20 cellular contexts compared by ENCODE assay signal in the genomic region with DNA sequence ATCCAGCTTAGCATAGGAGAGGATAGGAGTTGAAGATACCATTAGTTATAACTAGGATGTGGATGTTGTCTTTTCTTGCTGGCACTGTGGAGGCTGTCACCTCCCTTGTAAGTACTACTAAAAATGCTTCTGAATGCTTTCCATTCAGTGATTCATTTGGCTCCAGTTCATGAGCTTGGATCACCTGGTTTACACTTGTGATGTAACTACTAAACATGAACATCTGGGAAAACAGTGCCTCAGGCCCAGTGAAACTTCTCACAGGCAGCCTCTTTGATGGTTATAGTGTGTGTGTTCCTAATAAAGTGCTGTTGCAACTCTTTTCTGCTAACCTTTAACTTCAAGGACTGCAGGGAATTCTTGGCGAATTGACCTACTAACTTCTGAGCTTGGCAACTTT. TPM values are rescaled to one million over a fixed set of nuclear protein-coding genes. Genes with fewer than 3 reads are reported as not detected.
DNase-seq lines count a peak whose midpoint lies in the region.
"Had no signal": no experiment of that assay in that cellular context is flagged by ENCODE, and none has a peak within 500 bp of the region (broad histone marks: within the 10 kb centered on the region; RNA-seq: fewer than 3 reads in every experiment).

No MANE protein-coding gene starts in this region.

- no peak overlapping the region for H3K4ac ChIP-seq in trophoblast cell (ENCODE audit: low read depth, low read length)

- H4K8ac ChIP-seq in trophoblast cell (ENCODE audit: low read depth, low read length): no peak overlapping the region

- H3K4me2 ChIP-seq in trophoblast cell (ENCODE audit: low read length): no peak overlapping the region

- H3K18ac ChIP-seq in trophoblast cell (ENCODE audit: low read length): no peak overlapping the region

- H3K14ac ChIP-seq in trophoblast cell (ENCODE audit: low read length): no peak overlapping the region

- peak; percentile 14 for DNase-seq in Caki2 (ENCODE audit: low read depth)
- peak; percentile 15 for DNase-seq in adipocyte (ENCODE audit: low read depth)
- peak; percentile 20 for DNase-seq in fibroblast of the conjunctiva (ENCODE audit: low read depth)
- DNase-seq in trophoblast cell: peak; percentile 79 to 82
- DNase-seq in stimulated activated CD4-positive, alpha-beta T cell treated with anti-CD3 and anti-CD28 coated beads, Interleukin-12 subunit alpha, Interleukin-12 subunit beta, amount 100 ng/mL, for 4 hours: no peak
- DNase-seq in NCI-H69 (lab: John Stamatoyannopoulos, UW): no peak
- DNase-seq in NCI-H128 (lab: John Stamatoyannopoulos, UW; ENCODE audit: unreplicated experiment): no peak
- DNase-seq in midbrain (lab: John Stamatoyannopoulos, UW): no peak
- DNase-seq: activated effector memory CD4-positive, alpha-beta T cell treated with anti-CD3 and anti-CD28 coated beads, Interleukin-2, amount 50 U/mL, for 16 hours; amygdala; CD4-positive, alpha-beta T cell; esophagus squamous epithelium; hypothalamus; left cardiac atrium; NCI-H1417; NCI-H526 treated with DMSO at 0.1 percent for 48 hours; stimulated activated CD4-positive, alpha-beta T cell treated with anti-CD3 and anti-CD28 coated beads, Interleukin-15, amount 100 ng/mL, for 24 hours; T-helper 17 cell had no signal

- H3K27ac ChIP-seq in trophoblast cell (ENCODE audit: low read depth, low read length): no peak overlapping the region
- H3K27ac ChIP-seq: esophagus squamous epithelium, SJSA1 had no signal

- H2BK120ac ChIP-seq in trophoblast cell (ENCODE audit: insufficient read depth, low read length, poor library complexity): no peak overlapping the region

- H3K4me3 ChIP-seq in adipocyte (ENCODE audit: low read length) (no peak overlapping the region), trophoblast cell (ENCODE audit: low read depth, low read length) (no peak overlapping the region)
- H3K4me3 ChIP-seq: esophagus squamous epithelium, SJSA1 had no signal

- H3K79me1 ChIP-seq in trophoblast cell (ENCODE audit: low read length): no peaks in the 10 kb centered on the region

- H3K27me3 ChIP-seq in adipocyte (replicated peaks; ENCODE audit: control insufficient read depth, insufficient read depth, low read length): peaks cover 17% of the 10 kb centered on the region
- H3K27me3 ChIP-seq in trophoblast cell (ENCODE audit: insufficient read depth, low read length): no peaks in the 10 kb centered on the region

- H2AK5ac ChIP-seq in trophoblast cell (ENCODE audit: low read length): no peak overlapping the region

- H2AFZ ChIP-seq in trophoblast cell (ENCODE audit: insufficient read depth, low read length, poor library complexity): no peak overlapping the region

- H3K4me1 ChIP-seq in adipocyte (ENCODE audit: control insufficient read depth, insufficient read depth, low read length) (no peaks in the 10 kb centered on the region), trophoblast cell (ENCODE audit: control insufficient read depth in 1 of 2, insufficient read depth in 2 of 2, low read length in 2 of 2) (peaks cover 0 to 2% of the 10 kb centered on the region in 2 experiments)
- H3K4me1 ChIP-seq: SJSA1 had no signal

- no peak overlapping the region for H4K91ac ChIP-seq in trophoblast cell (ENCODE audit: low read depth, low read length)

- no peak overlapping the region for H4K12ac ChIP-seq in trophoblast cell (ENCODE audit: low read depth, low read length)

- no peak overlapping the region for H2BK5ac ChIP-seq in trophoblast cell (ENCODE audit: low read depth, low read length, poor library complexity)

- WGBS in trophoblast cell (ENCODE audit: extremely low coverage, insufficient coverage, insufficient read length): no CpG with 5 or more reads among the region's 1 CpG

- H3K79me2 ChIP-seq in trophoblast cell (ENCODE audit: control insufficient read depth, insufficient read depth, low read length, poor library complexity): no peaks in the 10 kb centered on the region

- H3K9me3 ChIP-seq in adipocyte (ENCODE audit: control insufficient read depth, low read length): no peaks in the 10 kb centered on the region
- H3K9me3 ChIP-seq in trophoblast cell (ENCODE audit: insufficient read depth, low read depth, low read length): no peaks in the 10 kb centered on the region
- H3K9me3 ChIP-seq: esophagus squamous epithelium, SJSA1 had no signal

- H3K9ac ChIP-seq in adipocyte (ENCODE audit: low read length) (no peak overlapping the region), trophoblast cell (ENCODE audit: low read length) (no peak overlapping the region)

- in situ Hi-C loops in Caki2 (cut with HindIII; ENCODE audit: low pct_unique_long_range_greater_than_20kb, low sequenced_read_pairs): no loop called here

- H3K36me3 ChIP-seq in adipocyte (ENCODE audit: control insufficient read depth, insufficient read depth, low read length, severe bottlenecking) (no peaks in the 10 kb centered on the region), trophoblast cell (ENCODE audit: control insufficient read depth in 1 of 2, insufficient read depth in 2 of 2, low read length in 2 of 2) (no peaks in the 10 kb centered on the region)
- H3K36me3 ChIP-seq: esophagus squamous epithelium, SJSA1 had no signal

- no peak overlapping the region for H2BK12ac ChIP-seq in trophoblast cell (ENCODE audit: low read length)

- no peak overlapping the region for H3K23ac ChIP-seq in trophoblast cell (ENCODE audit: low read length)

RNA-seq across cellular contexts. Expression of gene SLC9A2, which starts 13.0 kb away (rescaled TPM):
- 5.8 and 6.2 TPM in 2 replicates for total RNA-seq in Caki2 (2014; rRNA removed; shearing (Covaris generic); ENCODE audit: low replicate concordance)
- 1.3 and 1.6 TPM in 2 replicates for polyA plus RNA-seq in trophoblast cell (2013)
- total RNA-seq: CD4-positive, alpha-beta T cell; mononuclear cell; T-helper 17 cell had no signal

Comparison
In these comparisons a context has a peak if more than half of its experiments do, and no peak if none do; other contexts are left out.
1. DNase-seq: peak in Caki2 (single experiment), adipocyte (single experiment), fibroblast of the conjunctiva (single experiment) and trophoblast cell (2 of 2); none in stimulated activated CD4-positive, alpha-beta T cell treated with anti-CD3 and anti-CD28 coated beads, Interleukin-12 subunit alpha, Interleukin-12 subunit beta, amount 100 ng/mL, for 4 hours (single experiment), NCI-H69 (single experiment), NCI-H128 (single experiment) and midbrain (single experiment).